Comparison of ENCODE assay signal across 8 cellular contexts in genomic region chr16:88700636-88701482, GRCh38. TPM values are rescaled to one million over a fixed set of nuclear protein-coding genes. Genes with fewer than 3 reads are reported as not detected.
DNase-seq lines count a peak whose midpoint lies in the region; ATAC-seq and TF ChIP-seq lines count a peak whose summit lies in the region.

No MANE protein-coding gene starts in this region.

- peaks cover 26% of the 10 kb centered on the region for H3K36me3 Mint-ChIP-seq in activated naive CD4-positive, alpha-beta T cell treated with anti-CD3 and anti-CD28 coated beads for 36 hours (ENCODE audit: low read depth)

- peaks cover 71% of the 10 kb centered on the region for H3K4me1 Mint-ChIP-seq in activated naive CD4-positive, alpha-beta T cell treated with anti-CD3 and anti-CD28 coated beads for 36 hours (ENCODE audit: low read depth)

- H3K27ac ChIP-seq in left ventricle myocardium inferior (replicated peaks): peak overlapping the region; percentile 85

- no peaks in the 10 kb centered on the region for H3K27me3 Mint-ChIP-seq in activated naive CD4-positive, alpha-beta T cell treated with anti-CD3 and anti-CD28 coated beads for 36 hours (ENCODE audit: low read depth)

- peak; percentile 65 for ATAC-seq in GM18498 (IDR thresholded peaks at IDR 0.05; ENCODE audit: unreplicated experiment)
- ATAC-seq in HG02973 (IDR thresholded peaks at IDR 0.05; ENCODE audit: unreplicated experiment): peak; percentile 51

- peak; percentile 60 for DNase-seq in SIG-M5 (lab: John Stamatoyannopoulos, UW)
- DNase-seq in activated naive CD4-positive, alpha-beta T cell treated with anti-CD3 and anti-CD28 coated beads for 36 hours: peak; percentile 98
- peak; percentile 93 for DNase-seq in left ventricle myocardium inferior
- peak; percentile 87 to 89 for DNase-seq in stimulated activated CD4-positive, alpha-beta T cell treated with anti-CD3 and anti-CD28 coated beads, Interleukin-15, amount 100 ng/mL, for 1 hour (ENCODE audit: low read depth in 1 of 2, low spot score in 1 of 2)
- DNase-seq in inferior parietal cortex (ENCODE audit: extremely low spot score): no peak
- DNase-seq in NCI-H1417 treated with DMSO at 0.1 percent for 48 hours (lab: John Stamatoyannopoulos, UW): no peak

- peaks cover 33% of the 10 kb centered on the region for H3K36me3 ChIP-seq in left ventricle myocardium inferior

- TF ChIP-seq CTCF in left ventricle myocardium inferior (IDR thresholded peaks at IDR 0.05; ENCODE audit: borderline replicate concordance): no peak

- intact Hi-C loops in activated naive CD4-positive, alpha-beta T cell treated with anti-CD3 and anti-CD28 coated beads for 36 hours (cut with micrococcal nuclease): loop anchor here (1.0 to 10.0 kb wide), 9 partner anchors 15 to 394 kb away; partner anchors contain the start of genes ACSF3, CDT1, CYBA and IL17C
- intact Hi-C loops in left ventricle myocardium inferior (cut with micrococcal nuclease): no loop called here

- no peaks in the 10 kb centered on the region for H3K9me3 Mint-ChIP-seq in activated naive CD4-positive, alpha-beta T cell treated with anti-CD3 and anti-CD28 coated beads for 36 hours

- peaks cover 63% of the 10 kb centered on the region for H3K4me1 ChIP-seq in left ventricle myocardium inferior

- peak overlapping the region; percentile 98 for H3K27ac Mint-ChIP-seq in activated naive CD4-positive, alpha-beta T cell treated with anti-CD3 and anti-CD28 coated beads for 36 hours

- no peaks in the 10 kb centered on the region for H3K27me3 ChIP-seq in left ventricle myocardium inferior (ENCODE audit: low read depth)

- H3K9me3 ChIP-seq in left ventricle myocardium inferior (replicated peaks): no peaks in the 10 kb centered on the region

- H3K4me3 Mint-ChIP-seq in activated naive CD4-positive, alpha-beta T cell treated with anti-CD3 and anti-CD28 coated beads for 36 hours: peak overlapping the region; percentile 84

- CTCF ChIA-PET in activated naive CD4-positive, alpha-beta T cell treated with anti-CD3 and anti-CD28 coated beads for 36 hours (lab: Charles Lee): interaction anchor here (1.1 to 1.7 kb wide), 3 partner anchors 9 to 80 kb away, joined by 3 to 7 read pairs (median 5); no protein-coding TSS in a partner anchor

- peak overlapping the region; percentile 48 for H3K4me3 ChIP-seq in left ventricle myocardium inferior

RNA-seq across cellular contexts. Expression of gene RNF166, which starts 5.3 kb away (rescaled TPM):
- total RNA-seq in activated naive CD4-positive, alpha-beta T cell treated with anti-CD3 and anti-CD28 coated beads for 36 hours: 10 to 100 TPM; 33.6 to 35.3 TPM
- total RNA-seq in left ventricle myocardium inferior: 14.2 TPM

RNA-seq across cellular contexts. Expression of gene CTU2, which starts 5.4 kb away (rescaled TPM):
- 10 to 100 TPM; 46.1 to 48.1 TPM for total RNA-seq in activated naive CD4-positive, alpha-beta T cell treated with anti-CD3 and anti-CD28 coated beads for 36 hours
- total RNA-seq in left ventricle myocardium inferior: 13.1 TPM

RNA-seq across cellular contexts. Expression of gene SNAI3, which starts 14.6 kb away (rescaled TPM):
- total RNA-seq in activated naive CD4-positive, alpha-beta T cell treated with anti-CD3 and anti-CD28 coated beads for 36 hours: 1 to 10 TPM; 2.9 to 3.0 TPM
- 3.1 TPM for total RNA-seq in left ventricle myocardium inferior

RNA-seq across cellular contexts. Expression of gene MVD, which starts 38.0 kb away (rescaled TPM):
- 10 to 100 TPM; 90.5 to 96.8 TPM for total RNA-seq in activated naive CD4-positive, alpha-beta T cell treated with anti-CD3 and anti-CD28 coated beads for 36 hours
- 25.3 TPM for total RNA-seq in left ventricle myocardium inferior

RNA-seq across cellular contexts. Expression of gene CYBA, which starts 50.0 kb away (rescaled TPM):
- 100 to 1,000 TPM; 167 to 180 TPM for total RNA-seq in activated naive CD4-positive, alpha-beta T cell treated with anti-CD3 and anti-CD28 coated beads for 36 hours
- 42.6 TPM for total RNA-seq in left ventricle myocardium inferior

Comparison
In these comparisons a context has a peak if more than half of its experiments do, and no peak if none do; other contexts are left out.
1. DNase-seq: peak in SIG-M5 (single experiment), activated naive CD4-positive, alpha-beta T cell treated with anti-CD3 and anti-CD28 coated beads for 36 hours (single experiment), left ventricle myocardium inferior (single experiment) and stimulated activated CD4-positive, alpha-beta T cell treated with anti-CD3 and anti-CD28 coated beads, Interleukin-15, amount 100 ng/mL, for 1 hour (2 of 2); none in inferior parietal cortex (single experiment) and NCI-H1417 treated with DMSO at 0.1 percent for 48 hours (single experiment).